In the genomic region with DNA sequence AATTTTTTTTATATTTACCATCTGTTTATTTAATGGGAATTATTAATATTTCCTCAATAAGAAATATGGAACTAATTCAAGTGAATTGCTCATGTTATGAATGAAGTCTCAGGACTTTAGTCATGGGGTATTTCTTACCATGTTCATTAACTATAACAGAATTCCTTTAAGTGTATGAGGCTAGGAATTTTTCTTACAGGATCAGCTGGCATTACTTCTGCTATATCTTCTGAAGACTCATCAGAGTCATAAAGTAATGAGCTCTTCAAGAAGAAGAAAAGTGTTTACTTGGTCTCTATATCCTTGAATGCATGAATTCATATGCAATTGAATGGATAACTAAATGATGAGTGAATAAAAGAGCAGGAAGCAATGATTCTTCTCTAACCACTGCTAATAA, we compare ENCODE assay signal across 15 cellular contexts.
DNase-seq lines count a peak whose midpoint lies in the region; ATAC-seq and TF ChIP-seq lines count a peak whose summit lies in the region.
"Had no signal": no experiment of that assay in that cellular context is flagged by ENCODE, and none has a peak within 500 bp of the region (broad histone marks: within the 10 kb centered on the region; RNA-seq: fewer than 3 reads in every experiment).

No MANE protein-coding gene starts in this region.

- no peak overlapping the region for H2BK20ac ChIP-seq in IMR-90 (ENCODE audit: low read depth, low read length)

- DNase-seq in AG10803 (ENCODE audit: low read depth) (peak; percentile 58), IMR-90 (peak; percentile 47), fibroblast of mammary gland (ENCODE audit: low read depth) (peak; percentile 5), H4 (ENCODE audit: low spot score) (no peak)
- no peak for DNase-seq in activated naive CD4-positive, alpha-beta T cell treated with Interleukin-2 at 50 U/mL for 16 hours
- DNase-seq: CD8-positive, alpha-beta T cell; COR-L47; DMS153; DMS79 treated with DMSO at 0.1 percent for 48 hours; GDM1; H7 had no signal

- H3K4me3 ChIP-seq in AG10803 (ENCODE audit: low read length) = no peak overlapping the region
- H3K4me3 ChIP-seq in IMR-90 (ENCODE audit: insufficient read depth, low read depth, low read length) = no peak overlapping the region
- H3K4me3 ChIP-seq in fibroblast of mammary gland (ENCODE audit: control insufficient read depth, low read depth, low read length) = no peak overlapping the region
- no peak overlapping the region for H3K4me3 ChIP-seq in muscle layer of colon (ENCODE audit: low read depth in 1 of 2, low read length in 2 of 2)

- H2BK120ac ChIP-seq in IMR-90 (ENCODE audit: low read depth, low read length) = no peak overlapping the region

- H3K23ac ChIP-seq in IMR-90 (ENCODE audit: low read depth, low read length) = no peak overlapping the region

- no peak overlapping the region for H2BK15ac ChIP-seq in IMR-90 (ENCODE audit: low read depth, low read length)

- H3K18ac ChIP-seq in IMR-90 (ENCODE audit: low read depth, low read length) = no peak overlapping the region

- H3K27ac ChIP-seq in IMR-90 (ENCODE audit: insufficient read depth, low read length) = no peak overlapping the region
- peak overlapping the region; percentile 56 for H3K27ac ChIP-seq in muscle layer of colon (ENCODE audit: low read depth, low read length)

- H3K9me3 ChIP-seq in IMR-90 (ENCODE audit: control insufficient read depth, insufficient read depth, low read length) = no peaks in the 10 kb centered on the region
- H3K9me3 ChIP-seq in muscle layer of colon (ENCODE audit: low read length) = no peaks in the 10 kb centered on the region

- TF ChIP-seq RAD21 in IMR-90 (IDR thresholded peaks at IDR 0.05; ENCODE audit: low read length) = no peak

- H4K5ac ChIP-seq in IMR-90 (ENCODE audit: low read depth, low read length) = no peak overlapping the region

- POLR2A ChIA-PET in IMR-90 (lab: Charles Lee; ENCODE audit: unreplicated experiment) = no interaction called here

- peak overlapping the region; percentile 39 for H2BK5ac ChIP-seq in IMR-90 (ENCODE audit: low read depth, low read length, poor library complexity, severe bottlenecking)

- dilution Hi-C loops in IMR-90 (cut with HindIII; ENCODE audit: low sequenced_read_pairs, unreplicated experiment) = no loop called here

- intact Hi-C loops in IMR-90 (cut with micrococcal nuclease) = no loop called here

- TF ChIP-seq POLR2A in IMR-90 (IDR thresholded peaks at IDR 0.05; ENCODE audit: low read depth, low read length) = no peak

- H2AK9ac ChIP-seq in IMR-90 (replicated peaks; ENCODE audit: low read depth, low read length, poor library complexity) = no peak overlapping the region

- TF ChIP-seq CTCF in AG10803 (conservative IDR thresholded peaks at IDR 0.05; ENCODE audit: low read length) = no peak
- TF ChIP-seq CTCF in IMR-90 (conservative IDR thresholded peaks at IDR 0.05; ENCODE audit: low read depth, low read length) = no peak
- no peak for TF ChIP-seq CTCF in fibroblast of mammary gland (conservative IDR thresholded peaks at IDR 0.05; ENCODE audit: control insufficient read depth, insufficient read depth, low read depth, low read length)

- no peaks in the 10 kb centered on the region for H3K9me1 ChIP-seq in IMR-90 (ENCODE audit: insufficient read depth, low read length)

- H3K27me3 ChIP-seq in IMR-90 (ENCODE audit: control insufficient read depth, insufficient read depth, low read length) (no peaks in the 10 kb centered on the region), muscle layer of colon (ENCODE audit: control insufficient read depth in 1 of 2, insufficient read depth in 2 of 2, low read length in 2 of 2) (no peaks in the 10 kb centered on the region)

- ATAC-seq in IMR-90 (ENCODE audit: low read depth) (peak; percentile 54), HG02642 (IDR thresholded peaks at IDR 0.05; ENCODE audit: poor library complexity, unreplicated experiment) (no peak), HG03342 (IDR thresholded peaks at IDR 0.05; ENCODE audit: unreplicated experiment) (no peak)
- ATAC-seq: CD8-positive, alpha-beta T cell; HepG2 had no signal

- H2AK5ac ChIP-seq in IMR-90 (ENCODE audit: low read depth, low read length) = no peak overlapping the region

- H4K91ac ChIP-seq in IMR-90 (ENCODE audit: insufficient read depth, low read depth, low read length) = no peak overlapping the region

- H3K14ac ChIP-seq in IMR-90 (replicated peaks; ENCODE audit: low read depth, low read length) = no peak overlapping the region

- no peaks in the 10 kb centered on the region for H4K20me1 ChIP-seq in IMR-90 (ENCODE audit: insufficient read depth, low read length)

- in situ Hi-C loops in IMR-90 (cut with MboI; ENCODE audit: low sequenced_read_pairs) = no loop called here

- H2AFZ ChIP-seq in IMR-90 (replicated peaks; ENCODE audit: low read length, poor library complexity) = no peak overlapping the region

- H3K4ac ChIP-seq in IMR-90 (ENCODE audit: low read depth, low read length) = 0 out of 2 replicates have a peak overlapping the region, but pooled peaks have one; percentile 21

- H3K4me2 ChIP-seq in IMR-90 (ENCODE audit: low read depth, low read length) = no peak overlapping the region

- no peak overlapping the region for H3K9ac ChIP-seq in IMR-90 (ENCODE audit: low read depth, low read length)
- no peak overlapping the region for H3K9ac ChIP-seq in muscle layer of colon (ENCODE audit: low read length)

- H3K4me1 ChIP-seq in IMR-90 (ENCODE audit: control insufficient read depth, insufficient read depth, low read length) (peaks cover 9% of the 10 kb centered on the region), muscle layer of colon (ENCODE audit: insufficient read depth, low read length) (peaks cover 24% of the 10 kb centered on the region)

- no peaks in the 10 kb centered on the region for H3K36me3 ChIP-seq in IMR-90 (ENCODE audit: control insufficient read depth, insufficient read depth, low read length)
- no peaks in the 10 kb centered on the region for H3K36me3 ChIP-seq in muscle layer of colon (ENCODE audit: insufficient read depth, low read length)

- CTCF ChIA-PET in IMR-90 (lab: Yijun Ruan, JAX) = no interaction called here

- no peak overlapping the region for H4K8ac ChIP-seq in IMR-90 (ENCODE audit: low read depth in 2 of 2, low read length in 2 of 2)

- BruUV-seq in IMR-90 (replicated peaks; lab: Mats Ljungman, UMichigan) = no TSS peak

- no peak overlapping the region for H3K56ac ChIP-seq in IMR-90 (ENCODE audit: extremely low read depth, insufficient read depth, low read length)

- H3K79me1 ChIP-seq in IMR-90 (ENCODE audit: low read depth in 1 of 2, low read length in 2 of 2) = no peaks in the 10 kb centered on the region

TF ChIP-seq in IMR-90, 13 proteins besides CTCF, POLR2A, EP300 and RAD21:
- TF ChIP-seq, protein P1, sequence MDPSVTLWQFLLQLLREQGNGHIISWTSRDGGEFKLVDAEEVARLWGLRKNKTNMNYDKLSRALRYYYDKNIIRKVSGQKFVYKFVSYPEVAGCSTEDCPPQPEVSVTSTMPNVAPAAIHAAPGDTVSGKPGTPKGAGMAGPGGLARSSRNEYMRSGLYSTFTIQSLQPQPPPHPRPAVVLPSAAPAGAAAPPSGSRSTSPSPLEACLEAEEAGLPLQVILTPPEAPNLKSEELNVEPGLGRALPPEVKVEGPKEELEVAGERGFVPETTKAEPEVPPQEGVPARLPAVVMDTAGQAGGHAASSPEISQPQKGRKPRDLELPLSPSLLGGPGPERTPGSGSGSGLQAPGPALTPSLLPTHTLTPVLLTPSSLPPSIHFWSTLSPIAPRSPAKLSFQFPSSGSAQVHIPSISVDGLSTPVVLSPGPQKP (IDR thresholded peaks at IDR 0.05; ENCODE audit: borderline replicate concordance, low read depth, low read length) = no peak
- TF ChIP-seq NFE2L2 (IDR thresholded peaks at IDR 0.05; ENCODE audit: low read depth, low read length) = no peak
- TF ChIP-seq RCOR1 (IDR thresholded peaks at IDR 0.05; ENCODE audit: insufficient replicate concordance, low read length) = no peak
- TF ChIP-seq SMC3 (IDR thresholded peaks at IDR 0.05; ENCODE audit: low read depth, low read length) = no peak
- TF ChIP-seq, protein P2, sequence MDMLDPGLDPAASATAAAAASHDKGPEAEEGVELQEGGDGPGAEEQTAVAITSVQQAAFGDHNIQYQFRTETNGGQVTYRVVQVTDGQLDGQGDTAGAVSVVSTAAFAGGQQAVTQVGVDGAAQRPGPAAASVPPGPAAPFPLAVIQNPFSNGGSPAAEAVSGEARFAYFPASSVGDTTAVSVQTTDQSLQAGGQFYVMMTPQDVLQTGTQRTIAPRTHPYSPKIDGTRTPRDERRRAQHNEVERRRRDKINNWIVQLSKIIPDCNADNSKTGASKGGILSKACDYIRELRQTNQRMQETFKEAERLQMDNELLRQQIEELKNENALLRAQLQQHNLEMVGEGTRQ (IDR thresholded peaks at IDR 0.05; ENCODE audit: low read depth, low read length) = no peak

Comparison
In these comparisons a context has a peak if more than half of its experiments do, and no peak if none do; other contexts are left out.
1. DNase-seq: peak in AG10803 (single experiment), IMR-90 (single experiment) and fibroblast of mammary gland (single experiment); none in H4 (single experiment) and activated naive CD4-positive, alpha-beta T cell treated with Interleukin-2 at 50 U/mL for 16 hours (single experiment).